ENCODE assay signal across 14 cellular contexts in genomic region chr10:74460812-74461211, GRCh38.
DNase-seq lines count a peak whose midpoint lies in the region; ATAC-seq and TF ChIP-seq lines count a peak whose summit lies in the region.
"Had no signal": no experiment of that assay in that cellular context is flagged by ENCODE, and none has a peak within 500 bp of the region (broad histone marks: within the 10 kb centered on the region; RNA-seq: fewer than 3 reads in every experiment).

No MANE protein-coding gene starts in this region.

- peaks cover 6% of the 10 kb centered on the region for H3K36me3 Mint-ChIP-seq in MCF 10A (ENCODE audit: insufficient read depth, unreplicated experiment)

- H3K27ac Mint-ChIP-seq in MCF 10A (ENCODE audit: low read depth, unreplicated experiment): no peak overlapping the region
- H3K27ac Mint-ChIP-seq: activated CD4-positive, alpha-beta memory T cell treated with anti-CD3 and anti-CD28 coated beads for 36 hours had no signal

- no peaks in the 10 kb centered on the region for H3K4me1 Mint-ChIP-seq in MCF 10A (ENCODE audit: insufficient read depth, unreplicated experiment)

- no peak overlapping the region for H3K27ac ChIP-seq in neuronal stem cell (replicated peaks; ENCODE audit: low read length)
- H3K27ac ChIP-seq: dorsolateral prefrontal cortex had no signal

- intact Hi-C loops in MCF 10A (cut with micrococcal nuclease): no loop called here

- no peaks in the 10 kb centered on the region for H3K9me3 Mint-ChIP-seq in MCF 10A (ENCODE audit: unreplicated experiment)

- WGBS in neuronal stem cell (ENCODE audit: extremely low coverage in 2 of 2, insufficient read length in 2 of 2, insufficient replicate concordance in 1 of 2), 2 donors: no CpG with 5 or more reads among the region's 1 CpG

- H3K23ac ChIP-seq in neuronal stem cell (ENCODE audit: low read depth, low read length, poor library complexity): no peak overlapping the region

- H2BK120ac ChIP-seq in neuronal stem cell (ENCODE audit: low read depth, low read length): no peak overlapping the region

- no TSS peak for BruUV-seq in MCF 10A (replicated peaks; lab: Mats Ljungman, UMichigan)

- H3K14ac ChIP-seq in neuronal stem cell (ENCODE audit: low read length): no peak overlapping the region

- H3K36me3 ChIP-seq in neuronal stem cell (replicated peaks in 1 of 2; ENCODE audit: control insufficient read depth in 2 of 2, insufficient read depth in 2 of 2, low read length in 2 of 2): no peaks in the 10 kb centered on the region

- H3K18ac ChIP-seq in neuronal stem cell (ENCODE audit: low read length): no peak overlapping the region

- H3K4me1 ChIP-seq in neuronal stem cell (ENCODE audit: control insufficient read depth in 2 of 2, insufficient read depth in 1 of 2, low read depth in 1 of 2, low read length in 2 of 2): peaks cover 0 to 8% of the 10 kb centered on the region in 2 donors

- H4K91ac ChIP-seq in neuronal stem cell (ENCODE audit: low read depth, low read length, poor library complexity): no peak overlapping the region

- POLR2A ChIA-PET in MCF 10A (lab: Yijun Ruan, JAX): no interaction called here

- H3K4me3 Mint-ChIP-seq in MCF 10A (ENCODE audit: unreplicated experiment): no peak overlapping the region
- H3K4me3 Mint-ChIP-seq: activated CD4-positive, alpha-beta memory T cell treated with anti-CD3 and anti-CD28 coated beads for 36 hours had no signal

- ATAC-seq in HG03342 (IDR thresholded peaks at IDR 0.05; ENCODE audit: unreplicated experiment) (no peak), GM19023 (IDR thresholded peaks at IDR 0.05; ENCODE audit: unreplicated experiment) (no peak)

- DNase-seq in GM04504 (ENCODE audit: low read depth): peak; percentile 2
- DNase-seq in amniotic epithelial cell (ENCODE audit: low read depth): peak; percentile 13
- peak; percentile 10 for DNase-seq in fibroblast of villous mesenchyme (ENCODE audit: low read depth)
- no peak for DNase-seq in neuronal stem cell (ENCODE audit: low spot score)
- no peak for DNase-seq in MCF 10A (ENCODE audit: unreplicated experiment)
- no peak for DNase-seq in NCI-H2081 (lab: John Stamatoyannopoulos, UW)
- DNase-seq: activated CD4-positive, alpha-beta memory T cell treated with anti-CD3 and anti-CD28 coated beads for 36 hours; anterior cingulate cortex; DMS79 treated with DMSO at 0.1 percent for 48 hours; dorsolateral prefrontal cortex; MM.1S; stimulated activated CD4-positive, alpha-beta T cell treated with anti-CD3 and anti-CD28 coated beads, Interleukin-1b, Interleukin-23, amount 100 ng/mL, for 48 hours had no signal

- no peaks in the 10 kb centered on the region for H3K27me3 Mint-ChIP-seq in MCF 10A (ENCODE audit: insufficient read depth, unreplicated experiment)
- H3K27me3 Mint-ChIP-seq: activated CD4-positive, alpha-beta memory T cell treated with anti-CD3 and anti-CD28 coated beads for 36 hours had no signal

- H3K4ac ChIP-seq in neuronal stem cell (ENCODE audit: low read length): no peak overlapping the region

- CTCF ChIA-PET in MCF 10A (lab: Yijun Ruan, JAX): interaction anchor here (0.6 kb wide), 1 partner anchor 196 kb away, joined by 3 read pairs; no protein-coding TSS in a partner anchor

- peak overlapping the region; percentile 68 for H2AFZ ChIP-seq in neuronal stem cell (ENCODE audit: low read length)

- no peak overlapping the region for H4K8ac ChIP-seq in neuronal stem cell (ENCODE audit: low read depth, low read length)

- no peaks in the 10 kb centered on the region for H3K79me1 ChIP-seq in neuronal stem cell (ENCODE audit: low read depth, low read length)

- H2AK5ac ChIP-seq in neuronal stem cell (ENCODE audit: low read depth, low read length): no peak overlapping the region

- no peak overlapping the region for H3K4me2 ChIP-seq in neuronal stem cell (ENCODE audit: insufficient read depth, low read length, poor library complexity, severe bottlenecking)

- H2BK12ac ChIP-seq in neuronal stem cell (ENCODE audit: low read length): no peak overlapping the region

- H2BK5ac ChIP-seq in neuronal stem cell (ENCODE audit: low read length): no peak overlapping the region

- no peaks in the 10 kb centered on the region for H3K27me3 ChIP-seq in neuronal stem cell (ENCODE audit: control insufficient read depth in 3 of 3, insufficient read depth in 3 of 3, low read depth in 1 of 3, low read length in 3 of 3)
- H3K27me3 ChIP-seq: dorsolateral prefrontal cortex had no signal

- H2BK15ac ChIP-seq in neuronal stem cell (ENCODE audit: low read length): no peak overlapping the region

- H3K9me3 ChIP-seq in neuronal stem cell (replicated peaks in 1 of 2; ENCODE audit: control insufficient read depth in 2 of 2, insufficient read depth in 1 of 2, low read depth in 1 of 2, low read length in 2 of 2): no peaks in the 10 kb centered on the region

- H3K9ac ChIP-seq in neuronal stem cell (ENCODE audit: low read depth, low read length, poor library complexity): no peak overlapping the region

- no peak overlapping the region for H3K4me3 ChIP-seq in fibroblast of villous mesenchyme (ENCODE audit: low read depth, low read length)
- no peak overlapping the region for H3K4me3 ChIP-seq in neuronal stem cell (ENCODE audit: low read length in 2 of 2)

- TF ChIP-seq CTCF in fibroblast of villous mesenchyme (IDR thresholded peaks at IDR 0.05; ENCODE audit: insufficient read depth, low read depth, low read length) (no peak), MCF 10A (IDR thresholded peaks at IDR 0.05; ENCODE audit: unreplicated experiment) (no peak)

Comparison
In these comparisons a context has a peak if more than half of its experiments do, and no peak if none do; other contexts are left out.
1. DNase-seq: peak in GM04504 (single experiment), amniotic epithelial cell (single experiment) and fibroblast of villous mesenchyme (single experiment); none in neuronal stem cell (single experiment), MCF 10A (single experiment) and NCI-H2081 (0 of 2).